Comparison of ENCODE assay signal across 21 cellular contexts in the genomic region with DNA sequence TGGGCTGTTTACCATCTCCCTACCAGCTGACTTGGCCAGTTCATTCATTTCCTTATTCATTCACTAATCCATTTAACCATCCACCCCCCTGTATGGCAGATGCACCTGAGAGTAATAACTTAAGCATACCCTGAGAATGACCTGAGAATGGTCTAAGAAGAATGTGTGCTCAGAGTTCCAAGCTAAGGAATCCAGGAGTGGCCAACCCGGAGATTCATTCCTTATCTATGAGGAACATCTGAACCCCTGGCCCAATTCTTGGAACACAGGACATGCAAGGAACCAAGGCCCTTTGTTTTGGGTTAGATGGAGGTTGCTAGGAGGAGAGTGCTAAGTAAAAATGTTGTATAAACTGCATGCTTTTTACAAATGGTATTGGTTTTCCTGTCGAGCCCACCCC. TPM values are rescaled to one million over a fixed set of nuclear protein-coding genes. Genes with fewer than 3 reads are reported as not detected.
DNase-seq lines count a peak whose midpoint lies in the region; ATAC-seq, FAIRE-seq and TF ChIP-seq lines count a peak whose summit lies in the region.
"Had no signal": no experiment of that assay in that cellular context is flagged by ENCODE, and none has a peak within 500 bp of the region (broad histone marks: within the 10 kb centered on the region; RNA-seq: fewer than 3 reads in every experiment).

No MANE protein-coding gene starts in this region.

- FAIRE-seq in astrocyte (lab: Jason Lieb, UNC) = peak; percentile 92
- FAIRE-seq: GM12878, GM19239, H1 had no signal

- H4K20me1 ChIP-seq in astrocyte (ENCODE audit: insufficient read depth, low read length) = no peaks in the 10 kb centered on the region
- H4K20me1 ChIP-seq: BLaER1 had no signal

- H3K27ac Mint-ChIP-seq in HFFc6 (peak overlapping the region; percentile 66; the same call in 1 of the 2 replicates), astrocyte (ENCODE audit: unreplicated experiment) (no peak overlapping the region)
- H3K27ac Mint-ChIP-seq: B cell; CD4-positive, CD25-positive, alpha-beta regulatory T cell; CD8-positive, alpha-beta T cell had no signal

- no peaks in the 10 kb centered on the region for H3K4me1 ChIP-seq in astrocyte (ENCODE audit: insufficient read depth, low read length)
- H3K4me1 ChIP-seq: BLaER1 had no signal

- H3K27me3 Mint-ChIP-seq in HFFc6 (ENCODE audit: insufficient read depth) = no peaks in the 10 kb centered on the region
- peaks cover 5% of the 10 kb centered on the region for H3K27me3 Mint-ChIP-seq in astrocyte (ENCODE audit: low read depth, unreplicated experiment)
- H3K27me3 Mint-ChIP-seq: CD4-positive, CD25-positive, alpha-beta regulatory T cell had no signal

- no peak for DNase-seq in HFFc6
- no peak for DNase-seq in astrocyte (ENCODE audit: low read depth)
- DNase-seq in kidney tubule cell (ENCODE audit: low spot score) = peak; percentile 11
- no peak for DNase-seq in activated naive CD4-positive, alpha-beta T cell (lab: John Stamatoyannopoulos, UW)
- no peak for DNase-seq in NCI-H1436 (lab: John Stamatoyannopoulos, UW)
- DNase-seq: Caco-2; CD4-positive, CD25-positive, alpha-beta regulatory T cell; CD8-positive, alpha-beta T cell; DMS153; DND-41; GDM1; H7; HCEC 1CT had no signal

- no peak overlapping the region for H3K4me3 Mint-ChIP-seq in HFFc6
- H3K4me3 Mint-ChIP-seq in astrocyte (ENCODE audit: unreplicated experiment) = no peak overlapping the region
- H3K4me3 Mint-ChIP-seq: B cell; CD4-positive, CD25-positive, alpha-beta regulatory T cell; CD8-positive, alpha-beta T cell had no signal

- H3K9me3 Mint-ChIP-seq in HFFc6 = no peaks in the 10 kb centered on the region
- no peaks in the 10 kb centered on the region for H3K9me3 Mint-ChIP-seq in astrocyte (ENCODE audit: unreplicated experiment)
- H3K9me3 Mint-ChIP-seq: CD8-positive, alpha-beta T cell had no signal

- H3K9me3 ChIP-seq in astrocyte (ENCODE audit: insufficient read depth, low read depth, low read length) = no peaks in the 10 kb centered on the region
- H3K9me3 ChIP-seq: BLaER1, Caco-2 had no signal

- no peak for ATAC-seq in HG02970 (IDR thresholded peaks at IDR 0.05; ENCODE audit: low FRiP score, unreplicated experiment)
- ATAC-seq: CD8-positive, alpha-beta T cell; GM12878 had no signal

- no peak overlapping the region for H3K9ac ChIP-seq in astrocyte (ENCODE audit: low read length)
- H3K9ac ChIP-seq: BLaER1, GM23248 had no signal

- no peak overlapping the region for H3K27ac ChIP-seq in astrocyte (ENCODE audit: low read depth, low read length)
- H3K27ac ChIP-seq: BLaER1, C4-2B, GM23248 had no signal

- H3K4me3 ChIP-seq in astrocyte (ENCODE audit: insufficient read depth, low read depth, low read length) = no peak overlapping the region
- H3K4me3 ChIP-seq: BLaER1, GM12878, GM23248 had no signal

- H3K4me1 Mint-ChIP-seq in HFFc6 (ENCODE audit: low read depth) = peaks cover 28% of the 10 kb centered on the region
- no peaks in the 10 kb centered on the region for H3K4me1 Mint-ChIP-seq in astrocyte (ENCODE audit: low read depth, unreplicated experiment)
- H3K4me1 Mint-ChIP-seq: B cell; CD4-positive, CD25-positive, alpha-beta regulatory T cell had no signal

- no peaks in the 10 kb centered on the region for H3K36me3 ChIP-seq in astrocyte (ENCODE audit: insufficient read depth, low read length)
- H3K36me3 ChIP-seq: BLaER1 had no signal

- H3K79me2 ChIP-seq in astrocyte (ENCODE audit: insufficient read depth, low read length) = no peaks in the 10 kb centered on the region

- no peak overlapping the region for H3K4me2 ChIP-seq in astrocyte (ENCODE audit: low read length)
- H3K4me2 ChIP-seq: BLaER1 had no signal

- no peaks in the 10 kb centered on the region for H3K27me3 ChIP-seq in astrocyte (ENCODE audit: insufficient read depth, low read length)

- H3K36me3 Mint-ChIP-seq in HFFc6 (ENCODE audit: low read depth) = no peaks in the 10 kb centered on the region
- H3K36me3 Mint-ChIP-seq in astrocyte (ENCODE audit: low read depth, unreplicated experiment) = no peaks in the 10 kb centered on the region
- H3K36me3 Mint-ChIP-seq: CD4-positive, CD25-positive, alpha-beta regulatory T cell; CD8-positive, alpha-beta T cell had no signal

- H2AFZ ChIP-seq in astrocyte (ENCODE audit: low read depth, low read length) = no peak overlapping the region
- H2AFZ ChIP-seq: GM23248 had no signal

- TF ChIP-seq CTCF in HFFc6 (IDR thresholded peaks at IDR 0.05) (no peak), astrocyte (IDR thresholded peaks at IDR 0.05; ENCODE audit: insufficient read depth, low read depth, low read length) (no peak)

RNA-seq across cellular contexts. Expression of a gene that starts 13.5 kb away (rescaled TPM):
- total RNA-seq in HFFc6 (2021; fragmentation: NEBNext Ultra II Directional; extraction: Animal tissue kit (Norgen Biotek cat#: 25700)) = 1 to 10 TPM; 1.9 to 3.6 (median 3.0) TPM
- 1.0 and 1.3 TPM in 2 replicates for total RNA-seq in astrocyte
- total RNA-seq: Caco-2; CD8-positive, alpha-beta T cell had no signal
